In genomic region chr14:68325267-68325807, GRCh38 we compare ENCODE assay signal across 18 cellular contexts.
"Had no signal": no experiment of that assay in that cellular context is flagged by ENCODE, and none has a peak within 500 bp of the region (broad histone marks: within the 10 kb centered on the region; RNA-seq: fewer than 3 reads in every experiment).

No MANE protein-coding gene starts in this region.

- H3K27me3 Mint-ChIP-seq: naive thymus-derived CD8-positive, alpha-beta T cell; type B pancreatic cell had no signal

- H3K4me3 Mint-ChIP-seq: mesothelial cell of epicardium; naive thymus-derived CD8-positive, alpha-beta T cell; type B pancreatic cell had no signal

- H3K27me3 ChIP-seq: colonic mucosa, foreskin keratinocyte, neutrophil, thyroid gland had no signal

- H3K27ac Mint-ChIP-seq: mesothelial cell of epicardium, type B pancreatic cell had no signal

- H3K36me3 Mint-ChIP-seq: mesothelial cell of epicardium had no signal

- H3K4me1 ChIP-seq: colonic mucosa, foreskin keratinocyte, psoas muscle had no signal

- ATAC-seq: foreskin keratinocyte; left cardiac atrium; naive thymus-derived CD8-positive, alpha-beta T cell; psoas muscle; sciatic nerve had no signal

- H3K9me3 ChIP-seq: colonic mucosa, neutrophil, psoas muscle, thyroid gland had no signal

- H3K36me3 ChIP-seq: colonic mucosa, neutrophil, thyroid gland had no signal

- H3K27ac ChIP-seq: colonic mucosa, foreskin keratinocyte, neutrophil, psoas muscle, thyroid gland had no signal

- DNase-seq: colonic mucosa; dermis blood vessel endothelial cell; erythroblast; foreskin keratinocyte; kidney; left cardiac atrium; mammary epithelial cell; naive thymus-derived CD8-positive, alpha-beta T cell; psoas muscle; retina; stimulated activated CD4-positive, alpha-beta T cell treated with anti-CD3 and anti-CD28 coated beads, Interleukin-2, amount 100 ng/mL, for 24 hours; stimulated activated CD4-positive, alpha-beta T cell treated with anti-CD3 and anti-CD28 coated beads, Interleukin-4, amount 100 ng/mL, for 4 hours; stimulated activated naive CD4-positive, alpha-beta T cell treated with Interleukin-2 at 50 U/mL for 16 hours; thyroid gland had no signal

- H3K4me3 ChIP-seq: colonic mucosa, psoas muscle, thyroid gland had no signal

- FAIRE-seq: kidney had no signal
